Comparison of ENCODE assay signal across 20 cellular contexts in the genomic region with DNA sequence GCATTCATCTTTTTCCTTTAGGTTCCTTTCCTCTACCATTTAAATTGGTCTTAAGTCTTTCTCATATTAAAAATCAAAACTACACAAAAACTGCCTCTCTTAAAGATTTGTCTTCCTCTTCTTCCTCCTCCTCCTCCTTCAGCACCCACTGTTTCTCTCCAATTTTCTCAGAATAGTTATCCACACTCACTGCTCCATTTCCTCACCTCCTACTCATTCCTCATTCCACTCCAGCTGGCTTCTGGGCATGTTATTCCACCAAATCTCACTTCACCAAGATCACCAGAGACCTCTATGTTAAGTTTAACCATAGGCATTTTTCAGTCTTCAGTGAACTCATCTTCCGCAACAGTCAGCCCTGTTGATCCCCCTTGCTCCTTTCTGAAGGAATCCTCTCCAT.
DNase-seq lines count a peak whose midpoint lies in the region; TF ChIP-seq lines count a peak whose summit lies in the region.
"Had no signal": no experiment of that assay in that cellular context is flagged by ENCODE, and none has a peak within 500 bp of the region (broad histone marks: within the 10 kb centered on the region; RNA-seq: fewer than 3 reads in every experiment).

No MANE protein-coding gene starts in this region.

- H3K4me2 ChIP-seq in neural progenitor cell: peak overlapping the region; percentile 49
- H3K4me2 ChIP-seq: BLaER1 had no signal

- H3K4me3 Mint-ChIP-seq in neural progenitor cell (no peak overlapping the region), Calu3 (ENCODE audit: low read depth, unreplicated experiment) (no peak overlapping the region), endothelial cell (ENCODE audit: unreplicated experiment) (no peak overlapping the region)
- H3K4me3 Mint-ChIP-seq: B cell; CD4-positive, CD25-positive, alpha-beta regulatory T cell; CD8-positive, alpha-beta T cell had no signal

- H3K36me3 Mint-ChIP-seq in neural progenitor cell: no peaks in the 10 kb centered on the region
- H3K36me3 Mint-ChIP-seq in Calu3 (ENCODE audit: insufficient read depth, unreplicated experiment): no peaks in the 10 kb centered on the region
- H3K36me3 Mint-ChIP-seq in endothelial cell (ENCODE audit: low read depth, unreplicated experiment): no peaks in the 10 kb centered on the region
- H3K36me3 Mint-ChIP-seq: CD4-positive, CD25-positive, alpha-beta regulatory T cell; CD8-positive, alpha-beta T cell had no signal

- DNase-seq in dorsolateral prefrontal cortex: no peak
- no peak for DNase-seq in neural progenitor cell (ENCODE audit: low spot score)
- peak; percentile 58 for DNase-seq in putamen (ENCODE audit: low spot score)
- DNase-seq in A673 (ENCODE audit: low spot score): no peak
- DNase-seq in Calu3: no peak
- no peak for DNase-seq in endothelial cell (ENCODE audit: low spot score)
- DNase-seq: Caco-2; CD4-positive, CD25-positive, alpha-beta regulatory T cell; CD8-positive, alpha-beta T cell; DMS 273 treated with DMSO at 0.1 percent for 48 hours; DMS79; EL; GDM1; GM23248; H7; HCEC 1CT had no signal

- H2AFZ ChIP-seq in neural progenitor cell (replicated peaks): no peak overlapping the region
- H2AFZ ChIP-seq: GM23248 had no signal

- BruUV-seq in A673 (replicated peaks; lab: Mats Ljungman, UMichigan) (no TSS peak), Calu3 (replicated peaks; lab: Mats Ljungman, UMichigan) (no TSS peak)

- peaks cover 7% of the 10 kb centered on the region for H3K4me1 ChIP-seq in neural progenitor cell
- H3K4me1 ChIP-seq in A673 (ENCODE audit: insufficient read depth, low read length, poor library complexity, severe bottlenecking): no peaks in the 10 kb centered on the region
- H3K4me1 ChIP-seq: BLaER1, Caco-2 had no signal

- H3K9me3 ChIP-seq in neural progenitor cell (ENCODE audit: low read depth) (no peaks in the 10 kb centered on the region), A673 (ENCODE audit: low read depth, low read length, poor library complexity, severe bottlenecking) (no peaks in the 10 kb centered on the region)
- H3K9me3 ChIP-seq: BLaER1, Caco-2 had no signal

- TF ChIP-seq CTCF in dorsolateral prefrontal cortex (IDR thresholded peaks at IDR 0.05 in 54 of 56, conservative IDR thresholded peaks at IDR 0.05 in 2 of 56; ENCODE audit: low read depth in 1 of 56, partially characterized antibody in 56 of 56) (no peak), neural progenitor cell (IDR thresholded peaks at IDR 0.05) (no peak), A673 (conservative IDR thresholded peaks at IDR 0.05; ENCODE audit: low read depth, low read length) (no peak), Calu3 (IDR thresholded peaks at IDR 0.05; ENCODE audit: unreplicated experiment) (no peak), endothelial cell (IDR thresholded peaks at IDR 0.05; ENCODE audit: unreplicated experiment) (no peak)

- H3K27ac ChIP-seq in dorsolateral prefrontal cortex (peak overlapping the region in 39 of 59 donors; percentile 11 to 81 (median 59)), neural progenitor cell (peak overlapping the region; percentile 77), A673 (ENCODE audit: low read depth, low read length, poor library complexity, severe bottlenecking) (no peak overlapping the region)
- H3K27ac ChIP-seq: BLaER1, C4-2B, GM23248 had no signal

- H3K9ac ChIP-seq in neural progenitor cell: no peak overlapping the region
- H3K9ac ChIP-seq: BLaER1, GM23248 had no signal

- H3K9me3 Mint-ChIP-seq in neural progenitor cell (peaks cover 2% of the 10 kb centered on the region), Calu3 (ENCODE audit: low read depth, unreplicated experiment) (peaks cover 6% of the 10 kb centered on the region), endothelial cell (ENCODE audit: unreplicated experiment) (no peaks in the 10 kb centered on the region)
- H3K9me3 Mint-ChIP-seq: CD8-positive, alpha-beta T cell had no signal

- H3K4me3 ChIP-seq in dorsolateral prefrontal cortex (no peak overlapping the region), neural progenitor cell (no peak overlapping the region), A673 (ENCODE audit: low read depth, low read length, poor library complexity, severe bottlenecking) (no peak overlapping the region)
- H3K4me3 ChIP-seq: BLaER1, GM12878, GM23248 had no signal

- intact Hi-C loops in dorsolateral prefrontal cortex (cut with DNase I) (no loop called here), A673 (cut with micrococcal nuclease; ENCODE audit: unreplicated experiment) (no loop called here), Calu3 (cut with micrococcal nuclease; ENCODE audit: unreplicated experiment) (no loop called here)

- H3F3A ChIP-seq in neural progenitor cell (ENCODE audit: low read depth): peaks cover 15% of the 10 kb centered on the region

- no peaks in the 10 kb centered on the region for H3K27me3 Mint-ChIP-seq in neural progenitor cell (ENCODE audit: insufficient read depth, low read depth)
- H3K27me3 Mint-ChIP-seq in Calu3 (ENCODE audit: unreplicated experiment): no peaks in the 10 kb centered on the region
- H3K27me3 Mint-ChIP-seq in endothelial cell (ENCODE audit: unreplicated experiment): no peaks in the 10 kb centered on the region

- H3K79me2 ChIP-seq in neural progenitor cell (ENCODE audit: low read depth): no peaks in the 10 kb centered on the region

- H3K4me1 Mint-ChIP-seq in neural progenitor cell (peaks cover 6% of the 10 kb centered on the region), Calu3 (ENCODE audit: low read depth, unreplicated experiment) (no peaks in the 10 kb centered on the region), endothelial cell (ENCODE audit: unreplicated experiment) (no peaks in the 10 kb centered on the region)
- H3K4me1 Mint-ChIP-seq: B cell; CD4-positive, CD25-positive, alpha-beta regulatory T cell had no signal

- no peaks in the 10 kb centered on the region for H4K20me1 ChIP-seq in neural progenitor cell (ENCODE audit: low read depth)
- H4K20me1 ChIP-seq: BLaER1 had no signal

- H3K36me3 ChIP-seq in neural progenitor cell (peaks cover 6% of the 10 kb centered on the region), A673 (ENCODE audit: insufficient read depth, low read length, poor library complexity, severe bottlenecking) (no peaks in the 10 kb centered on the region)
- H3K36me3 ChIP-seq: BLaER1 had no signal

- CTCF ChIA-PET in A673 (lab: Charles Lee): no interaction called here
- CTCF ChIA-PET in Calu3 (lab: Charles Lee): no interaction called here

- POLR2A ChIA-PET in A673 (lab: Charles Lee; ENCODE audit: low non-redundant PET): no interaction called here

- H3K27me3 ChIP-seq in dorsolateral prefrontal cortex: no peaks in the 10 kb centered on the region
- H3K27me3 ChIP-seq in neural progenitor cell: no peaks in the 10 kb centered on the region
- H3K27me3 ChIP-seq in A673 (replicated peaks; ENCODE audit: insufficient read depth, low read depth, low read length, poor library complexity): peaks cover 10% of the 10 kb centered on the region
- H3K27me3 ChIP-seq: BLaER1 had no signal

- no peak overlapping the region for H3K27ac Mint-ChIP-seq in neural progenitor cell
- no peak overlapping the region for H3K27ac Mint-ChIP-seq in Calu3 (ENCODE audit: unreplicated experiment)
- H3K27ac Mint-ChIP-seq in endothelial cell (ENCODE audit: unreplicated experiment): no peak overlapping the region
- H3K27ac Mint-ChIP-seq: B cell; CD4-positive, CD25-positive, alpha-beta regulatory T cell; CD8-positive, alpha-beta T cell had no signal
